Comparison of ENCODE assay signal across 12 cellular contexts in genomic region chr3:124781706-124782376, GRCh38. TPM values are rescaled to one million over a fixed set of nuclear protein-coding genes. Genes with fewer than 3 reads are reported as not detected.
A peak's percentile ranks its signal among the peaks of the same experiment; 100 is the strongest.
DNase-seq lines count a peak whose midpoint lies in the region; ATAC-seq and TF ChIP-seq lines count a peak whose summit lies in the region.
"Had no signal": no experiment of that assay in that cellular context is flagged by ENCODE, and none has a peak within 500 bp of the region (broad histone marks: within the 10 kb centered on the region; RNA-seq: fewer than 3 reads in every experiment).

No MANE protein-coding gene starts in this region.

- ATAC-seq in HG03139 (IDR thresholded peaks at IDR 0.05; ENCODE audit: unreplicated experiment) = no peak

- no peak overlapping the region for H3T11ph ChIP-seq in H9 (ENCODE audit: low read length)

- no peaks in the 10 kb centered on the region for H3K79me2 ChIP-seq in H9 (ENCODE audit: insufficient read depth, low read length)

- H3K23ac ChIP-seq in H9 (ENCODE audit: insufficient read length, low read depth, low read length) = no peak overlapping the region
- H3K23ac ChIP-seq in mesenchymal stem cell (ENCODE audit: low read length in 2 of 2) = no peak overlapping the region

- H3K27ac ChIP-seq in H9 (ENCODE audit: insufficient read length, low read depth, low read length) = no peak overlapping the region
- peak overlapping the region; percentile 88 for H3K27ac ChIP-seq in caudate nucleus (ENCODE audit: low read depth, low read length)
- H3K27ac ChIP-seq in mesenchymal stem cell (ENCODE audit: low read length, poor library complexity, severe bottlenecking) = no peak overlapping the region
- H3K27ac ChIP-seq in subcutaneous abdominal adipose tissue (ENCODE audit: low read depth, low read length) = peak overlapping the region; percentile 95

- H3K9me3 ChIP-seq in H9 (ENCODE audit: control insufficient read depth, low read depth, low read length) = no peaks in the 10 kb centered on the region
- no peaks in the 10 kb centered on the region for H3K9me3 ChIP-seq in mesenchymal stem cell (ENCODE audit: control insufficient read depth, low read length)
- peaks cover 0 to 2% (median 0%) of the 10 kb centered on the region in 5 donors for H3K9me3 ChIP-seq in subcutaneous abdominal adipose tissue (ENCODE audit: control insufficient read depth in 5 of 5, low read length in 5 of 5)

- no peaks in the 10 kb centered on the region for H3K9me3 Mint-ChIP-seq in H9
- H3K9me3 Mint-ChIP-seq: activated T-cell treated with anti-CD3 and anti-CD28 coated beads, Interleukin-2, amount 50 U/mL, for 4 hours; CD4-positive, alpha-beta T cell had no signal

- peak overlapping the region; percentile 49 to 96 (median 79); a peak in 5 of 7 replicates for H3K27ac Mint-ChIP-seq in H9
- H3K27ac Mint-ChIP-seq: CD4-positive, alpha-beta T cell had no signal

- no peak overlapping the region for H2BK12ac ChIP-seq in H9 (ENCODE audit: insufficient read length, low read depth, low read length)
- peak overlapping the region; percentile 0 to 51 for H2BK12ac ChIP-seq in mesenchymal stem cell (ENCODE audit: low read length in 2 of 2)

- WGBS in H9 (ENCODE audit: extremely low coverage, insufficient read length, low lambda C conversion rate) = no CpG with 5 or more reads among the region's 5 CpGs
- 86% methylated on average over 4 of the region's 5 CpGs for WGBS in mesenchymal stem cell

- H3K18ac ChIP-seq in H9 (ENCODE audit: insufficient read length, low read depth, low read length) (no peak overlapping the region), mesenchymal stem cell (ENCODE audit: low read depth in 1 of 2, low read length in 2 of 2) (peak overlapping the region; percentile 60 to 94)

- H4K91ac ChIP-seq in H9 (ENCODE audit: insufficient read length, low read depth, low read length) (no peak overlapping the region), mesenchymal stem cell (ENCODE audit: low read length) (peak overlapping the region; percentile 9)

- H3K27me3 ChIP-seq in H9 (ENCODE audit: insufficient read depth, low read length) = no peaks in the 10 kb centered on the region
- H3K27me3 ChIP-seq in mesenchymal stem cell (ENCODE audit: control insufficient read depth in 1 of 2, insufficient read depth in 1 of 2, low read length in 2 of 2) = no peaks in the 10 kb centered on the region
- peaks cover 0 to 5% (median 0%) of the 10 kb centered on the region in 5 donors for H3K27me3 ChIP-seq in subcutaneous abdominal adipose tissue (ENCODE audit: control insufficient read depth in 5 of 5, insufficient read depth in 4 of 5, low read length in 5 of 5)

- DNase-seq in H9 = no peak
- DNase-seq in caudate nucleus (lab: John Stamatoyannopoulos, UW) = no peak
- no peak for DNase-seq in mesenchymal stem cell
- no peak for DNase-seq in A172 (ENCODE audit: low spot score)
- DNase-seq in NCI-H526 treated with DMSO at 0.1 percent for 48 hours (lab: John Stamatoyannopoulos, UW) = no peak
- no peak for DNase-seq in ACHN
- DNase-seq: activated CD4-positive, alpha-beta T cell treated with anti-CD3 and anti-CD28 coated beads for 1 hour; activated T-cell treated with anti-CD3 and anti-CD28 coated beads, Interleukin-2, amount 50 U/mL, for 4 hours; CD4-positive, alpha-beta T cell; NCI-H2029 had no signal

- no peak overlapping the region for H4K5ac ChIP-seq in H9 (ENCODE audit: insufficient read length, low read depth, low read length)

- H3K4ac ChIP-seq in H9 (ENCODE audit: low read depth, low read length) = no peak overlapping the region
- H3K4ac ChIP-seq in mesenchymal stem cell (ENCODE audit: low read depth in 1 of 2, low read length in 2 of 2) = peak overlapping the region; percentile 49 to 67

- no peak for TF ChIP-seq CTCF in H9 (conservative IDR thresholded peaks at IDR 0.05)

- no peak overlapping the region for H3K56ac ChIP-seq in H9 (ENCODE audit: insufficient read length, low read depth, low read length)

- peaks cover 8 to 54% (median 15%) of the 10 kb centered on the region in 3 experiments; a peak in 6 of 7 replicates for H3K36me3 Mint-ChIP-seq in H9 (ENCODE audit: insufficient read depth in 1 of 3, low read depth in 3 of 3)

- H2BK5ac ChIP-seq in H9 (ENCODE audit: insufficient read length, low read length) = no peak overlapping the region
- no peak overlapping the region for H2BK5ac ChIP-seq in mesenchymal stem cell (ENCODE audit: low read depth, low read length, poor library complexity, severe bottlenecking)

- no peak overlapping the region for H4K8ac ChIP-seq in H9 (replicated peaks; ENCODE audit: insufficient read length, low read depth, low read length)
- H4K8ac ChIP-seq in mesenchymal stem cell (ENCODE audit: low read length) = peak overlapping the region; percentile 10

- in situ Hi-C loops in ACHN (cut with HindIII; ENCODE audit: low pct_ligation_motif_present, low pct_unique_long_range_greater_than_20kb, low sequenced_read_pairs) = no loop called here

- H3K4me1 ChIP-seq in H9 (ENCODE audit: insufficient read depth, low read length) (peaks cover 9% of the 10 kb centered on the region; the same call in 1 of the 2 replicates), mesenchymal stem cell (ENCODE audit: control insufficient read depth, insufficient read depth, low read depth, low read length) (peaks cover 35% of the 10 kb centered on the region), subcutaneous abdominal adipose tissue (ENCODE audit: control insufficient read depth in 5 of 5, insufficient read depth in 5 of 5, low read length in 5 of 5) (peaks cover 26 to 71% (median 65%) of the 10 kb centered on the region in 5 donors)

- H2BK120ac ChIP-seq in H9 (ENCODE audit: low read depth, low read length, poor library complexity, severe bottlenecking) (no peak overlapping the region), mesenchymal stem cell (ENCODE audit: low read depth, low read length) (peak overlapping the region; percentile 29)

- no peaks in the 10 kb centered on the region for H4K20me1 ChIP-seq in H9 (ENCODE audit: control insufficient read depth, insufficient read depth, insufficient read length)

- peaks cover 29 to 49% of the 10 kb centered on the region in 2 experiments for H3K36me3 ChIP-seq in mesenchymal stem cell (ENCODE audit: control insufficient read depth in 1 of 2, insufficient read depth in 2 of 2, low read depth in 1 of 2, low read length in 2 of 2)
- peaks cover 0 to 30% (median 12%) of the 10 kb centered on the region in 5 donors for H3K36me3 ChIP-seq in subcutaneous abdominal adipose tissue (ENCODE audit: control insufficient read depth in 5 of 5, insufficient read depth in 5 of 5, low read length in 5 of 5)

- no peaks in the 10 kb centered on the region for H3K23me2 ChIP-seq in H9 (ENCODE audit: insufficient read length, low read depth, low read length, poor library complexity, severe bottlenecking)

- H3K4me3 ChIP-seq in mesenchymal stem cell (ENCODE audit: insufficient read depth in 1 of 2, low read depth in 1 of 2, low read length in 2 of 2) = no peak overlapping the region
- peak overlapping the region in 1 of 5 donors; percentile 4 for H3K4me3 ChIP-seq in subcutaneous abdominal adipose tissue (ENCODE audit: low read depth in 1 of 5, low read length in 5 of 5)

- H2BK20ac ChIP-seq in H9 (ENCODE audit: low read depth, low read length, poor library complexity, severe bottlenecking) = no peak overlapping the region

- no peak overlapping the region for H3K4me3 Mint-ChIP-seq in H9
- H3K4me3 Mint-ChIP-seq: activated T-cell treated with anti-CD3 and anti-CD28 coated beads, Interleukin-2, amount 50 U/mL, for 4 hours; CD4-positive, alpha-beta T cell had no signal

- H3K4me2 ChIP-seq in H9 (ENCODE audit: insufficient read depth, insufficient read length, low read length) = no peak overlapping the region
- H3K4me2 ChIP-seq in mesenchymal stem cell (ENCODE audit: low read length, poor library complexity, severe bottlenecking) = no peak overlapping the region

- H3K27me3 Mint-ChIP-seq in H9 (ENCODE audit: low read depth) = no peaks in the 10 kb centered on the region
- H3K27me3 Mint-ChIP-seq: CD4-positive, alpha-beta T cell had no signal

- no peak overlapping the region for H2BK15ac ChIP-seq in H9 (ENCODE audit: low read depth, low read length)
- no peak overlapping the region for H2BK15ac ChIP-seq in mesenchymal stem cell (ENCODE audit: low read depth, poor library complexity, severe bottlenecking)

- H3K4me1 Mint-ChIP-seq in H9 = peaks cover 18 to 26% of the 10 kb centered on the region in 2 experiments

- H2AK5ac ChIP-seq in H9 (ENCODE audit: insufficient read length, low read length) (no peak overlapping the region), mesenchymal stem cell (ENCODE audit: low read length, severe bottlenecking) (peak overlapping the region; percentile 15)

- no peak overlapping the region for H2AFZ ChIP-seq in H9 (ENCODE audit: low read length)
- no peak overlapping the region for H2AFZ ChIP-seq in mesenchymal stem cell (ENCODE audit: low read depth, low read length)

- H3K14ac ChIP-seq in H9 (ENCODE audit: insufficient read depth, low read length) (no peak overlapping the region), mesenchymal stem cell (ENCODE audit: low read length in 2 of 2) (peak overlapping the region in 1 of 2 experiments; percentile 2)

- no peak overlapping the region for H3K9ac ChIP-seq in H9 (ENCODE audit: extremely low read depth, insufficient read length, low read length)
- H3K9ac ChIP-seq in mesenchymal stem cell (ENCODE audit: low read length) = peak overlapping the region; percentile 70
- H3K9ac ChIP-seq in subcutaneous abdominal adipose tissue (ENCODE audit: low read length in 5 of 5) = peak overlapping the region in 3 of 5 donors; percentile 8 to 47 (median 36)

- no peaks in the 10 kb centered on the region for H3K79me1 ChIP-seq in H9 (ENCODE audit: insufficient read depth, low read depth, low read length, poor library complexity, severe bottlenecking)
- H3K79me1 ChIP-seq in mesenchymal stem cell (replicated peaks; ENCODE audit: low read length, poor library complexity, severe bottlenecking) = peaks cover 39% of the 10 kb centered on the region

RNA-seq across cellular contexts. Expression of gene UMPS, which starts 51.6 kb away (rescaled TPM):
- 56.4 and 65.4 TPM in 2 replicates for total RNA-seq in H9 (2021)
- polyA plus RNA-seq in mesenchymal stem cell (2013, experiment 1 of 2) = 10.5 TPM
- 10.9 TPM for polyA plus RNA-seq in mesenchymal stem cell (2013, experiment 2 of 2)
- total RNA-seq in A172 (2014; rRNA removed; shearing (Covaris generic)) = 55.5 and 84.5 TPM in 2 replicates

Comparison
In these comparisons a context has a peak if more than half of its experiments do, and no peak if none do; other contexts are left out.
1. H3K27ac ChIP-seq: peak in caudate nucleus (single experiment) and subcutaneous abdominal adipose tissue (single experiment); none in H9 (single experiment) and mesenchymal stem cell (single experiment).